In the genomic region with DNA sequence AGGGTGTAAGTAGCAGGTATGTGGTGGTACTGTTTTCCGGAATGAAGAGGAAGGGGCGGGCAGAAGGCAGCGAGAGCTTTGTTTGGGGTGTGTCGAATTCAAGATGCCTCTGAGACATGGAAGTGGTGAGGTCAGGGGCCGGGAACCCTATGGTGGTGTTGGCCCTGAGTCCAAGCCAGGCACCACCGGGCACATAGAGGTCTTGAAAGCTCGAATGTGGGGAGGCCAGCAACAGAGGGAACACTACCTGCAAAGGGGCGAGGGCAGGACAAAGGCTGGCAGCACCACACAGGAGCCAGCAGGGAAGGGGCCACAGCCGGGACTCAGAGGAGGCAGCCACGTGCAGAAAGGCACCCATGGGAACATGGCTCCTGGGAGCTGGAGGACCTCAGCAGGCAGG, we compare ENCODE assay signal across 17 cellular contexts.
"Had no signal": no experiment of that assay in that cellular context is flagged by ENCODE, and none has a peak within 500 bp of the region (broad histone marks: within the 10 kb centered on the region; RNA-seq: fewer than 3 reads in every experiment).

No MANE protein-coding gene starts in this region.

- H3K27me3 ChIP-seq: cardiac muscle cell, pancreas, tibial nerve had no signal

- H3K4me3 ChIP-seq: cardiac muscle cell, pancreas, tibial nerve had no signal

- H3K27ac ChIP-seq: cardiac muscle cell had no signal

- H3K36me3 ChIP-seq: cardiac muscle cell, pancreas, tibial nerve had no signal

- DNase-seq: activated B cell treated with CpG ODN at 0.5 μM for 24 hours; activated CD4-positive, alpha-beta T cell treated with anti-CD3 and anti-CD28 coated beads, Interleukin-2, amount 10 ng/mL, durations not matched to agents 24 days and 14 days; activated CD8-positive, alpha-beta memory T cell treated with anti-CD3 and anti-CD28 coated beads, Interleukin-2, amount 50 U/mL, for 4 hours; activated CD8-positive, alpha-beta T cell treated with anti-CD3 and anti-CD28 coated beads, Interleukin-2, amount 10 ng/mL, durations not matched to agents 7 days and 5 days; activated gamma-delta T cell; activated T-cell treated with anti-CD3 and anti-CD28 coated beads, Interleukin-2, amount 50 U/mL, for 72 hours; erythroblast; hypothalamus; stimulated activated CD4-positive, alpha-beta T cell treated with anti-CD3 and anti-CD28 coated beads, Interleukin-2, amount 100 ng/mL, for 48 hours; stimulated activated naive B cell treated with anti-CD40 and anti-IgM and Interleukin-4, amounts not matched to agents 10 μg/mL and 1 μg/mL and 100 μg/mL, for 72 hours; substantia nigra had no signal

- H3K4me1 ChIP-seq: pancreas had no signal

- H3K27me3 Mint-ChIP-seq: activated B cell treated with CpG ODN at 0.5 μM for 24 hours; activated CD4-positive, alpha-beta T cell treated with anti-CD3 and anti-CD28 coated beads, Interleukin-2, amount 10 ng/mL, durations not matched to agents 24 days and 14 days had no signal

- ATAC-seq: activated CD8-positive, alpha-beta T cell treated with anti-CD3 and anti-CD28 coated beads, Interleukin-2, amount 10 ng/mL, durations not matched to agents 7 days and 5 days; activated naive CD4-positive, alpha-beta T cell treated with anti-CD3 and anti-CD28 coated beads, Interleukin-2, amount 50 U/mL, for 72 hours; activated T-cell treated with anti-CD3 and anti-CD28 coated beads, Interleukin-2, amount 50 U/mL, for 72 hours; pancreas; stimulated activated naive B cell treated with anti-CD40 and anti-IgM and Interleukin-4, amounts not matched to agents 10 μg/mL and 1 μg/mL and 100 μg/mL, for 72 hours had no signal

- H3K4me1 Mint-ChIP-seq: activated B cell treated with CpG ODN at 0.5 μM for 24 hours; activated CD4-positive, alpha-beta T cell treated with anti-CD3 and anti-CD28 coated beads, Interleukin-2, amount 10 ng/mL, durations not matched to agents 24 days and 14 days had no signal

- H3K4me3 Mint-ChIP-seq: activated B cell treated with CpG ODN at 0.5 μM for 24 hours; activated CD4-positive, alpha-beta T cell treated with anti-CD3 and anti-CD28 coated beads, Interleukin-2, amount 10 ng/mL, durations not matched to agents 24 days and 14 days; activated CD8-positive, alpha-beta T cell treated with anti-CD3 and anti-CD28 coated beads, Interleukin-2, amount 10 ng/mL, durations not matched to agents 7 days and 5 days; activated T-cell treated with anti-CD3 and anti-CD28 coated beads, Interleukin-2, amount 50 U/mL, for 72 hours; neural crest cell; stimulated activated naive B cell treated with anti-CD40 and anti-IgM and Interleukin-4, amounts not matched to agents 10 μg/mL and 1 μg/mL and 100 μg/mL, for 72 hours; T-helper 2 cell treated with Interferon-gamma antibody and Interleukin-4, amounts not matched to agents 5 μg/mL and 100 μg/mL, for 36 hours had no signal

- H3K9me3 ChIP-seq: pancreas had no signal

- H3K27ac Mint-ChIP-seq: activated B cell treated with CpG ODN at 0.5 μM for 24 hours; activated CD4-positive, alpha-beta T cell treated with anti-CD3 and anti-CD28 coated beads, Interleukin-2, amount 10 ng/mL, durations not matched to agents 24 days and 14 days; activated T-cell treated with anti-CD3 and anti-CD28 coated beads, Interleukin-2, amount 50 U/mL, for 72 hours; stimulated activated naive B cell treated with anti-CD40 and anti-IgM and Interleukin-4, amounts not matched to agents 10 μg/mL and 1 μg/mL and 100 μg/mL, for 72 hours had no signal

- FAIRE-seq: pancreas had no signal
